Comparison of ENCODE assay signal across 8 cellular contexts in the genomic region with DNA sequence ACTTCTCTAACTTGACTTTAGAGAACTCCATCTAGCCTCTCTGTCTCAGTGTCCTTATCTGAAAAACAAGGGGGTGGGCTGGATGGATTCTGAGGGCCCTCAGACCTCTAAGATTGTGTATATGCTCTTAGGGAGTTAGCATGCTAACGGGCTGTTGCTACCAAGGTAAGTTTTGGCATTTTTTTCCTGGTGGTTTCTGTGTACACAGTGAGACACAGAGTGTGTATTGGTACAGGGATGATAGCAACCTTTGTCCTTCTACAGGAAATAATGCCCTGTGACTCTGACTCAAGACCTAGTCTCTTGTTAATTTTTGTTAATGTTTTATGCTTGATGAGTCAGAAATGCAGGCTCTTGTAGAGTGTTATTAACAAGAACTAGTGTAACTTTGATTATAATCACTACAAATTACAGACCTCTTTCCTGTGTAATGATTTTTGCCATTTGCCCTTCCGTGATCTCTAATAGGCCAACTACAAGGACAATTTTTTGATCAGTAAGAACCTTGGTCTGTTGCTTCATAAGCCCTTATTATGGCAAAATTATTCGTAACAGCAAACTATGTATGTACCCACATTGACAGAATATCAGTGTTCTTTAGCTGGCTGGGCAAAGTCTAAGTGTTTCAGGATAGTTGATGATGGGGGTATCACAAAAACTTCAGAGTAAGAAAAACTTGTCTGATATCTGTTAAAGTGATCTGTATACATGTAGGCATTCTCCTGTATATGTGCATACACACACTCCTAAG.
DNase-seq lines count a peak whose midpoint lies in the region; ATAC-seq and TF ChIP-seq lines count a peak whose summit lies in the region.

No MANE protein-coding gene starts in this region.

- peak overlapping the region in 1 of 2 experiments; percentile 76 for H2BK12ac ChIP-seq in mesenchymal stem cell (ENCODE audit: low read length in 2 of 2)

- no peaks in the 10 kb centered on the region for H3K27me3 ChIP-seq in mesenchymal stem cell (ENCODE audit: control insufficient read depth in 1 of 2, insufficient read depth in 1 of 2, low read length in 2 of 2)

- peak overlapping the region; percentile 74 for H3K9ac ChIP-seq in mesenchymal stem cell (ENCODE audit: low read length)

- CTCF ChIA-PET in activated B cell treated with CpG ODN at 0.5 μM for 24 hours (lab: Charles Lee) (no interaction called here), T-cell (lab: Charles Lee) (no interaction called here)

- peak overlapping the region; percentile 96 for H3K27ac ChIP-seq in mesenchymal stem cell (ENCODE audit: low read length, poor library complexity, severe bottlenecking)

- H2BK15ac ChIP-seq in mesenchymal stem cell (ENCODE audit: low read depth, poor library complexity, severe bottlenecking), result no peak overlapping the region

- WGBS in mesenchymal stem cell, result 35% methylated on average over 2 of the region's 3 CpGs

- ATAC-seq in GM18511 (IDR thresholded peaks at IDR 0.05; ENCODE audit: unreplicated experiment) (peak; percentile 81), HG02678 (IDR thresholded peaks at IDR 0.05; ENCODE audit: unreplicated experiment) (peak; percentile 60), activated B cell treated with CpG ODN at 0.5 μM for 24 hours (ENCODE audit: low read depth) (peak; percentile 40), HG03521 (IDR thresholded peaks at IDR 0.05; ENCODE audit: unreplicated experiment) (no peak), T-cell (replicated peaks in 1 of 4) (no peak)

- H3K14ac ChIP-seq in mesenchymal stem cell (ENCODE audit: low read length in 2 of 2), result no peak overlapping the region

- no peak overlapping the region for H4K91ac ChIP-seq in mesenchymal stem cell (ENCODE audit: low read length)

- peaks cover 10% of the 10 kb centered on the region for H3K4me1 ChIP-seq in mesenchymal stem cell (ENCODE audit: control insufficient read depth, insufficient read depth, low read depth, low read length)

- H3K23ac ChIP-seq in mesenchymal stem cell (ENCODE audit: low read length in 2 of 2), result no peak overlapping the region

- POLR2A ChIA-PET in activated B cell treated with CpG ODN at 0.5 μM for 24 hours (lab: Charles Lee) (interaction anchor here (0.7 kb wide), 1 partner anchor 986 kb away, joined by 4 read pairs; no protein-coding TSS in a partner anchor), T-cell (lab: Charles Lee) (interaction anchor here in 1 of 2 donors (0.6 to 0.7 kb wide), 2 partner anchors 79 to 526 kb away, joined by 3 to 10 read pairs; no protein-coding TSS in a partner anchor)

- no peak overlapping the region for H3K27ac Mint-ChIP-seq in activated B cell treated with CpG ODN at 0.5 μM for 24 hours
- H3K27ac Mint-ChIP-seq in T-cell, result no peak overlapping the region

- DNase-seq in activated B cell treated with CpG ODN at 0.5 μM for 24 hours (no peak), mesenchymal stem cell (peak; percentile 79), ureter (ENCODE audit: low spot score) (no peak), 8988T (no peak), T-cell (no peak)

- no peaks in the 10 kb centered on the region for H3K9me3 ChIP-seq in mesenchymal stem cell (ENCODE audit: control insufficient read depth, low read length)

- H3K9me3 Mint-ChIP-seq in activated B cell treated with CpG ODN at 0.5 μM for 24 hours (no peaks in the 10 kb centered on the region), T-cell (no peaks in the 10 kb centered on the region)

- peaks cover 12% of the 10 kb centered on the region for H3K4me1 Mint-ChIP-seq in activated B cell treated with CpG ODN at 0.5 μM for 24 hours
- H3K4me1 Mint-ChIP-seq in T-cell, result peaks cover 0 to 3% (median 2%) of the 10 kb centered on the region in 3 donors

- peak overlapping the region; percentile 18 for H3K4me2 ChIP-seq in mesenchymal stem cell (ENCODE audit: low read length, poor library complexity, severe bottlenecking)

- no peak overlapping the region for H3K4ac ChIP-seq in mesenchymal stem cell (ENCODE audit: low read depth in 1 of 2, low read length in 2 of 2)

- peak overlapping the region; percentile 28 to 50 for H3K18ac ChIP-seq in mesenchymal stem cell (ENCODE audit: low read depth in 1 of 2, low read length in 2 of 2)

- H2AFZ ChIP-seq in mesenchymal stem cell (ENCODE audit: low read depth, low read length), result no peak overlapping the region

- H3K36me3 ChIP-seq in mesenchymal stem cell (ENCODE audit: control insufficient read depth in 1 of 2, insufficient read depth in 2 of 2, low read depth in 1 of 2, low read length in 2 of 2), result peaks cover 3 to 25% of the 10 kb centered on the region in 2 experiments

- TF ChIP-seq CTCF in activated B cell treated with CpG ODN at 0.5 μM for 24 hours (IDR thresholded peaks at IDR 0.05), result no peak

- no peak overlapping the region for H2BK120ac ChIP-seq in mesenchymal stem cell (ENCODE audit: low read depth, low read length)

- intact Hi-C loops in activated B cell treated with CpG ODN at 0.5 μM for 24 hours (cut with micrococcal nuclease), result no loop called here

- H3K4me3 Mint-ChIP-seq in activated B cell treated with CpG ODN at 0.5 μM for 24 hours (no peak overlapping the region), T-cell (no peak overlapping the region)

- H3K79me1 ChIP-seq in mesenchymal stem cell (replicated peaks; ENCODE audit: low read length, poor library complexity, severe bottlenecking), result peaks cover 29% of the 10 kb centered on the region

- H3K27me3 Mint-ChIP-seq in activated B cell treated with CpG ODN at 0.5 μM for 24 hours (no peaks in the 10 kb centered on the region), T-cell (no peaks in the 10 kb centered on the region)

- H2AK5ac ChIP-seq in mesenchymal stem cell (ENCODE audit: low read length, severe bottlenecking), result no peak overlapping the region

- H4K8ac ChIP-seq in mesenchymal stem cell (ENCODE audit: low read length), result peak overlapping the region; percentile 56

- no peaks in the 10 kb centered on the region for H3K36me3 Mint-ChIP-seq in activated B cell treated with CpG ODN at 0.5 μM for 24 hours (ENCODE audit: low read depth)
- no peaks in the 10 kb centered on the region for H3K36me3 Mint-ChIP-seq in T-cell

- H3K4me3 ChIP-seq in mesenchymal stem cell (ENCODE audit: insufficient read depth in 1 of 2, low read depth in 1 of 2, low read length in 2 of 2), result no peak overlapping the region

- H2BK5ac ChIP-seq in mesenchymal stem cell (ENCODE audit: low read depth, low read length, poor library complexity, severe bottlenecking), result peak overlapping the region; percentile 79

Comparison
In these comparisons a context has a peak if more than half of its experiments do, and no peak if none do; other contexts are left out.
1. ATAC-seq: peak in GM18511 (single experiment), HG02678 (single experiment) and activated B cell treated with CpG ODN at 0.5 μM for 24 hours (single experiment); none in HG03521 (single experiment) and T-cell (0 of 4).